ENCODE assay signal across 21 cellular contexts in genomic region chr4:89039735-89040338, GRCh38.
"Had no signal": no experiment of that assay in that cellular context is flagged by ENCODE, and none has a peak within 500 bp of the region (broad histone marks: within the 10 kb centered on the region; RNA-seq: fewer than 3 reads in every experiment).

No MANE protein-coding gene starts in this region.

- H3K27me3 Mint-ChIP-seq: activated CD8-positive, alpha-beta T cell treated with anti-CD3 and anti-CD28 coated beads for 36 hours had no signal

- H3K36me3 ChIP-seq: breast epithelium, left ventricle myocardium inferior, suprapubic skin had no signal

- H3K27ac Mint-ChIP-seq: activated CD4-positive, alpha-beta T cell treated with anti-CD3 and anti-CD28 coated beads, Interleukin-2, amount 10 ng/mL, durations not matched to agents 24 days and 14 days; activated CD8-positive, alpha-beta T cell treated with anti-CD3 and anti-CD28 coated beads for 36 hours; activated naive CD8-positive, alpha-beta T cell; activated T-helper 17 cell treated with anti-CD3 and anti-CD28 coated beads, Interleukin-2, amount 50 U/mL, for 72 hours; natural killer cell; stimulated activated effector memory CD8-positive, alpha-beta T cell treated with anti-CD3 and anti-CD28 coated beads, Interleukin-12 subunit alpha, Interleukin-12 subunit beta, amount 100 ng/mL, for 72 hours had no signal

- DNase-seq: activated CD4-positive, alpha-beta T cell treated with anti-CD3 and anti-CD28 coated beads, Interleukin-2, amount 10 ng/mL, durations not matched to agents 24 days and 14 days; activated CD8-positive, alpha-beta T cell treated with anti-CD3 and anti-CD28 coated beads for 36 hours; activated naive CD4-positive, alpha-beta T cell; glutamatergic neuron; hypothalamus; left ventricle myocardium inferior; midbrain; natural killer cell; small intestine; stimulated activated CD4-positive, alpha-beta T cell treated with anti-CD3 and anti-CD28 coated beads, Interleukin-2, amount 100 ng/mL, for 24 hours; stomach had no signal

- H3K4me3 ChIP-seq: breast epithelium, coronary artery, left ventricle myocardium inferior, stomach, suprapubic skin, tibial nerve had no signal

- H3K9me3 ChIP-seq: suprapubic skin had no signal

- H3K36me3 Mint-ChIP-seq: stimulated activated effector memory CD8-positive, alpha-beta T cell treated with anti-CD3 and anti-CD28 coated beads, Interleukin-12 subunit alpha, Interleukin-12 subunit beta, amount 100 ng/mL, for 72 hours had no signal

- H3K27ac ChIP-seq: breast epithelium, coronary artery, left ventricle myocardium inferior, stomach, suprapubic skin, tibial nerve had no signal

- ATAC-seq: activated CD4-positive, CD25-positive, alpha-beta regulatory T cell treated with anti-CD3 and anti-CD28 coated beads, Interleukin-2, amount 50 U/mL, for 24 hours; activated CD8-positive, alpha-beta T cell treated with anti-CD3 and anti-CD28 coated beads for 36 hours; activated T-helper 17 cell treated with anti-CD3 and anti-CD28 coated beads, Interleukin-2, amount 50 U/mL, for 72 hours; natural killer cell; sciatic nerve; stimulated activated effector memory CD8-positive, alpha-beta T cell treated with anti-CD3 and anti-CD28 coated beads, Interleukin-12 subunit alpha, Interleukin-12 subunit beta, amount 100 ng/mL, for 72 hours had no signal

- H3K27me3 ChIP-seq: breast epithelium, stomach, suprapubic skin, tibial nerve had no signal

- H3K4me1 ChIP-seq: breast epithelium, left ventricle myocardium inferior, stomach, suprapubic skin, tibial nerve had no signal

- H3K4me3 Mint-ChIP-seq: activated CD4-positive, alpha-beta T cell treated with anti-CD3 and anti-CD28 coated beads, Interleukin-2, amount 10 ng/mL, durations not matched to agents 24 days and 14 days; activated CD8-positive, alpha-beta T cell treated with anti-CD3 and anti-CD28 coated beads for 36 hours; activated naive CD8-positive, alpha-beta T cell; activated T-helper 17 cell treated with anti-CD3 and anti-CD28 coated beads, Interleukin-2, amount 50 U/mL, for 72 hours; central memory CD8-positive, alpha-beta T cell; natural killer cell; stimulated activated effector memory CD8-positive, alpha-beta T cell treated with anti-CD3 and anti-CD28 coated beads, Interleukin-12 subunit alpha, Interleukin-12 subunit beta, amount 100 ng/mL, for 72 hours had no signal

- H3K9me3 Mint-ChIP-seq: activated T-helper 17 cell treated with anti-CD3 and anti-CD28 coated beads, Interleukin-2, amount 50 U/mL, for 72 hours; central memory CD8-positive, alpha-beta T cell had no signal

- H3K4me1 Mint-ChIP-seq: activated CD4-positive, alpha-beta T cell treated with anti-CD3 and anti-CD28 coated beads, Interleukin-2, amount 10 ng/mL, durations not matched to agents 24 days and 14 days; activated T-helper 17 cell treated with anti-CD3 and anti-CD28 coated beads, Interleukin-2, amount 50 U/mL, for 72 hours; central memory CD8-positive, alpha-beta T cell; natural killer cell; stimulated activated effector memory CD8-positive, alpha-beta T cell treated with anti-CD3 and anti-CD28 coated beads, Interleukin-12 subunit alpha, Interleukin-12 subunit beta, amount 100 ng/mL, for 72 hours had no signal
